ENCODE assay signal across 39 cellular contexts in genomic region chr1:230700132-230700531, GRCh38. TPM values are rescaled to one million over a fixed set of nuclear protein-coding genes. Genes with fewer than 3 reads are reported as not detected.
"Had no signal": no experiment of that assay in that cellular context is flagged by ENCODE, and none has a peak within 500 bp of the region (broad histone marks: within the 10 kb centered on the region; RNA-seq: fewer than 3 reads in every experiment).

No MANE protein-coding gene starts in this region.

- H3K27ac ChIP-seq: KMS-11 had no signal

- H3K4me3 ChIP-seq: MG63 had no signal

- H3K9me3 ChIP-seq: MG63 had no signal

- H3K9ac ChIP-seq: KMS-11 had no signal

- H3K36me3 ChIP-seq: MG63 had no signal

- H3K4me2 ChIP-seq: KMS-11 had no signal

- DNase-seq: Karpas-422, Kasumi-1, MG63, MM.1S, MV-4-11, NCI-H1048, NCI-H1092, NCI-H1092 treated with DMSO at 0.1 percent for 48 hours, NCI-H1105, NCI-H1105 treated with DMSO at 0.1 percent for 48 hours, NCI-H1417, NCI-H1417 treated with DMSO at 0.1 percent for 48 hours, NCI-H1436, NCI-H1436 treated with DMSO at 0.1 percent for 48 hours, NCI-H146, NCI-H1694, NCI-H1694 treated with DMSO at 0.1 percent for 48 hours, NCI-H187, NCI-H187 treated with DMSO at 0.1 percent for 48 hours, NCI-H1930, NCI-H2029, NCI-H2029 treated with DMSO at 0.1 percent for 48 hours, NCI-H2081, NCI-H2081 treated with DMSO at 0.1 percent for 48 hours, NCI-H2107, NCI-H2171, NCI-H2171 treated with DMSO at 0.1 percent for 48 hours, NCI-H2227 treated with DMSO at 0.1 percent for 48 hours, NCI-H226, NCI-H345, NCI-H446, NCI-H446 treated with DMSO at 0.1 percent for 48 hours, NCI-H510A, NCI-H510A treated with DMSO at 0.1 percent for 48 hours had no signal

- H3K27me3 ChIP-seq: MG63 had no signal

RNA-seq across cellular contexts. Expression of gene AGT, which starts 13.8 kb away (rescaled TPM):
- total RNA-seq: M059J, MCF 10A, NCI-H460 had no signal

RNA-seq across cellular contexts. Expression of gene CAPN9, which starts 47.1 kb away (rescaled TPM):
- total RNA-seq: LHCN-M2, M059J, MCF 10A had no signal
